Comparison of ENCODE assay signal across 15 cellular contexts in the genomic region with DNA sequence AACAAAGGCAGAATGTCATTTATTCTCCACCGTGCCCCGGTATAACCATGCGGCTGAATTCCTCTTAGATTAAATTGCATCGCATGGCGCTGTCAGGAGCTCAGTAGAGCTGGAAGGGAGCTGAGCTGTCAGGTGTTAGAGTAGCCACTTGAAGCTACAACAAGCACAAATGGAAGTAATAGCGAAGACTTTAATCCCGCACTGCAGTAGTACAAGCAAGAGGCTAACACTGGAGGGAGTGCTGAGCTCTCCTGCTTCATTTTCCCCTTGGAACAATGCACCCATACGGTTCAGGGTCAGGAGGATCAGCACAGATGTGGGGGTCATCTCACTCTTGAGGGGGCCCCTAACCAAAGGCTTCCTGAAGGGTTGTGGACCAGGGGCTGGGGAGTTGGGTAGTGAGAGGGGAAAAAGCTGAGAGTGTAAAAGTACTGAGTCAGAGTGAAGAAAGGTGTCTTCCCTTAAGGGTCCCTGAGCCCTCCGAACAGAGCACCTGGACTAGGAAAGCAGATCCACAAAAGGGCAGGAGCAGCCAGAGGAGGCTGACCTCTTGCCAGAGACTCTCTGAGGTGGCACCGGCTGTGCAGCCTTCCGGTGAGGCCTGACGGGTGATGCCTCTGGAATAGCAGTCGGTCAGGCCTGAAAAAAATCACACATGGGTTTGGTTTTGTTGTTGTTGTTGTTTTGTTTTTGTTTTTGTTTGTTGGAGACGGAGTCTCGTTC. TPM values are rescaled to one million over a fixed set of nuclear protein-coding genes. Genes with fewer than 3 reads are reported as not detected.
DNase-seq lines count a peak whose midpoint lies in the region; ATAC-seq and TF ChIP-seq lines count a peak whose summit lies in the region.
"Had no signal": no experiment of that assay in that cellular context is flagged by ENCODE, and none has a peak within 500 bp of the region (broad histone marks: within the 10 kb centered on the region; RNA-seq: fewer than 3 reads in every experiment).

No MANE protein-coding gene starts in this region.

- no peak overlapping the region for H3K14ac ChIP-seq in trophoblast cell (ENCODE audit: low read length)

- H2AFZ ChIP-seq in HCT116 (ENCODE audit: low read depth, low read length, poor library complexity, severe bottlenecking) (no peak overlapping the region), trophoblast cell (ENCODE audit: insufficient read depth, low read length, poor library complexity) (peak overlapping the region; percentile 30)

- peak; percentile 58 for TF ChIP-seq RAD21 in HCT116 (IDR thresholded peaks at IDR 0.05; ENCODE audit: low read depth)

- H3K9me3 ChIP-seq in HCT116 (ENCODE audit: control insufficient read depth in 1 of 2, insufficient read depth in 1 of 2, low read depth in 1 of 2, low read length in 2 of 2) (no peaks in the 10 kb centered on the region), heart right ventricle (no peaks in the 10 kb centered on the region), trophoblast cell (ENCODE audit: insufficient read depth, low read depth, low read length) (no peaks in the 10 kb centered on the region)
- H3K9me3 ChIP-seq: suprapubic skin had no signal

- no peak overlapping the region for H2BK12ac ChIP-seq in trophoblast cell (ENCODE audit: low read length)

- no peak overlapping the region for H3K4me3 ChIP-seq in HCT116 (replicated peaks in 1 of 2; ENCODE audit: low read depth in 1 of 2, low read length in 2 of 2)
- H3K4me3 ChIP-seq in heart right ventricle = no peak overlapping the region
- H3K4me3 ChIP-seq in trophoblast cell (ENCODE audit: low read depth, low read length) = no peak overlapping the region
- H3K4me3 ChIP-seq: suprapubic skin had no signal

- H2BK5ac ChIP-seq in trophoblast cell (ENCODE audit: low read depth, low read length, poor library complexity) = no peak overlapping the region

- H2AK5ac ChIP-seq in trophoblast cell (ENCODE audit: low read length) = no peak overlapping the region

- peak overlapping the region; percentile 60 for H4K12ac ChIP-seq in trophoblast cell (ENCODE audit: low read depth, low read length)

- no peak overlapping the region for H3K23ac ChIP-seq in trophoblast cell (ENCODE audit: low read length)

- no peaks in the 10 kb centered on the region for H3K79me2 ChIP-seq in HCT116 (ENCODE audit: insufficient read depth, low read length)
- H3K79me2 ChIP-seq in trophoblast cell (ENCODE audit: control insufficient read depth, insufficient read depth, low read length, poor library complexity) = no peaks in the 10 kb centered on the region

- no peak overlapping the region for H4K91ac ChIP-seq in trophoblast cell (ENCODE audit: low read depth, low read length)

- TF ChIP-seq CTCF in HCT116 (IDR thresholded peaks at IDR 0.05 in 2 of 3, conservative IDR thresholded peaks at IDR 0.05 in 1 of 3; ENCODE audit: borderline replicate concordance in 1 of 3, insufficient read depth in 1 of 3, low read depth in 2 of 3, low read length in 2 of 3) (peak in 2 of 3 experiments; percentile 15 to 16; a peak in 1 of 6 replicates), heart right ventricle (IDR thresholded peaks at IDR 0.05) (peak in 5 of 9 donors; percentile 18 to 43 (median 40))

- no peaks in the 10 kb centered on the region for H3K79me1 ChIP-seq in trophoblast cell (ENCODE audit: low read length)

- H3K4me1 ChIP-seq in HCT116 (ENCODE audit: control insufficient read depth in 1 of 2, insufficient read depth in 2 of 2, low read length in 2 of 2) (no peaks in the 10 kb centered on the region), heart right ventricle (peaks cover under 1 to 28% (median 25%) of the 10 kb centered on the region in 9 donors), trophoblast cell (ENCODE audit: control insufficient read depth in 1 of 2, insufficient read depth in 2 of 2, low read length in 2 of 2) (no peaks in the 10 kb centered on the region)
- H3K4me1 ChIP-seq: suprapubic skin had no signal

- peak; percentile 66 for ATAC-seq in HCT116
- ATAC-seq in SK-N-SH treated with all-trans-retinoic acid at 6 μM for 48 hours = peak; percentile 44; the same call in 1 of the 3 replicates
- ATAC-seq in heart right ventricle = peak in 4 of 8 donors; percentile 25 to 55 (median 36)
- ATAC-seq in GM18505 (IDR thresholded peaks at IDR 0.05; ENCODE audit: unreplicated experiment) = no peak
- no peak for ATAC-seq in HG03095 (IDR thresholded peaks at IDR 0.05; ENCODE audit: unreplicated experiment)
- ATAC-seq: sciatic nerve had no signal

- POLR2A ChIA-PET in HCT116 (lab: Charles Lee) = interaction anchor here (1.7 kb wide), 1 partner anchor 12 kb away, joined by 5 read pairs; no protein-coding TSS in a partner anchor

- H3K9ac ChIP-seq in HCT116 (ENCODE audit: low read length) = no peak overlapping the region
- H3K9ac ChIP-seq in trophoblast cell (ENCODE audit: low read length) = no peak overlapping the region

- no peaks in the 10 kb centered on the region for H3K9me2 ChIP-seq in HCT116 (ENCODE audit: insufficient read depth)

- H3K27me3 ChIP-seq in HCT116 (ENCODE audit: insufficient read depth, low read length) (no peaks in the 10 kb centered on the region), heart right ventricle (no peaks in the 10 kb centered on the region), trophoblast cell (ENCODE audit: insufficient read depth, low read length) (no peaks in the 10 kb centered on the region)
- H3K27me3 ChIP-seq: suprapubic skin had no signal

- H4K20me1 ChIP-seq in HCT116 (ENCODE audit: insufficient read depth) = no peaks in the 10 kb centered on the region

- no TSS peak for BruUV-seq in HCT116 (replicated peaks; lab: Mats Ljungman, UMichigan)

- H3K18ac ChIP-seq in trophoblast cell (ENCODE audit: low read length) = no peak overlapping the region

- no peak overlapping the region for H2BK120ac ChIP-seq in trophoblast cell (ENCODE audit: insufficient read depth, low read length, poor library complexity)

- intact Hi-C loops in HCT116 (cut with micrococcal nuclease) = no loop called here
- intact Hi-C loops in heart right ventricle (cut with DNase I) = loop anchor here in 1 of 10 donors (10.0 kb wide), 1 partner anchor 229 kb away; a partner anchor contains a TSS

- no peak overlapping the region for H3K4ac ChIP-seq in trophoblast cell (ENCODE audit: low read depth, low read length)

- CTCF ChIA-PET in HCT116 (lab: Charles Lee) = interaction anchor here (1.0 kb wide), 2 partner anchors 70 to 269 kb away, joined by 3 read pairs; no protein-coding TSS in a partner anchor

- H3K36me3 ChIP-seq in HCT116 (ENCODE audit: control insufficient read depth in 1 of 2, insufficient read depth in 2 of 2, low read length in 2 of 2) = no peaks in the 10 kb centered on the region
- H3K36me3 ChIP-seq in heart right ventricle = no peaks in the 10 kb centered on the region
- H3K36me3 ChIP-seq in trophoblast cell (ENCODE audit: control insufficient read depth in 1 of 2, insufficient read depth in 2 of 2, low read length in 2 of 2) = no peaks in the 10 kb centered on the region
- H3K36me3 ChIP-seq: suprapubic skin had no signal

- H3K27ac ChIP-seq in HCT116 (ENCODE audit: low read depth, low read length) (no peak overlapping the region), heart right ventricle (no peak overlapping the region), trophoblast cell (ENCODE audit: low read depth, low read length) (no peak overlapping the region)
- H3K27ac ChIP-seq: suprapubic skin had no signal

- H3K4me2 ChIP-seq in HCT116 (ENCODE audit: low read length) = no peak overlapping the region
- no peak overlapping the region for H3K4me2 ChIP-seq in trophoblast cell (ENCODE audit: low read length)

- RAD21 ChIA-PET in HCT116 (lab: Charles Lee; ENCODE audit: low non-redundant PET in 1 of 2, low total read pairs in 2 of 2, uncharacterized antibody in 2 of 2, unreplicated experiment in 2 of 2) = no interaction called here

- 64 to 70% methylated on average over 15 of the region's 15 CpGs for WGBS in heart right ventricle, 2 donors
- no CpG with 5 or more reads among the region's 15 CpGs for WGBS in trophoblast cell (ENCODE audit: extremely low coverage, insufficient coverage, insufficient read length)

- DNase-seq in HCT116 (ENCODE audit: low read depth, low spot score) (no peak), heart right ventricle (no peak), trophoblast cell (no peak), NCI-H1048 (lab: John Stamatoyannopoulos, UW) (no peak)
- DNase-seq: activated CD4-positive, alpha-beta T cell treated with anti-CD3 and anti-CD28 coated beads, Interleukin-2, amount 10 ng/mL, durations not matched to agents 24 days and 14 days; activated T-cell treated with anti-CD3 and anti-CD28 coated beads for 4 hours; effector memory CD4-positive, alpha-beta T cell; NCI-H2029; NK-92 treated with Interleukin-12 subunit alpha and Interleukin-12 subunit beta, amount 100 ng/mL, for 24 hours; SHP77 treated with DMSO at 0.1 percent for 48 hours had no signal

- no peak overlapping the region for H4K8ac ChIP-seq in trophoblast cell (ENCODE audit: low read depth, low read length)

- no peak for TF ChIP-seq POLR2A in HCT116 (IDR thresholded peaks at IDR 0.05; ENCODE audit: borderline replicate concordance, extremely low read depth, insufficient read depth, insufficient read length)
- no peak for TF ChIP-seq POLR2A in GM18505 (IDR thresholded peaks at IDR 0.05; ENCODE audit: borderline replicate concordance, extremely low read depth, insufficient read depth, insufficient read length)

TF ChIP-seq in HCT116, 20 proteins besides CTCF, POLR2A, EP300 and RAD21:
- TF ChIP-seq, protein P1, sequence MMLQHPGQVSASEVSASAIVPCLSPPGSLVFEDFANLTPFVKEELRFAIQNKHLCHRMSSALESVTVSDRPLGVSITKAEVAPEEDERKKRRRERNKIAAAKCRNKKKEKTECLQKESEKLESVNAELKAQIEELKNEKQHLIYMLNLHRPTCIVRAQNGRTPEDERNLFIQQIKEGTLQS (IDR thresholded peaks at IDR 0.05) = no peak
- TF ChIP-seq SRF (IDR thresholded peaks at IDR 0.05; ENCODE audit: low read depth) (no peak), ZNF274 (IDR thresholded peaks at IDR 0.05; ENCODE audit: low read depth, low read length) (no peak)
TF ChIP-seq in HCT116: peak in this region for 0.

TF ChIP-seq in SK-N-SH treated with all-trans-retinoic acid at 6 μM for 48 hours, 23 proteins besides CTCF, POLR2A, EP300 and RAD21 (continues in another document):
- no peak for TF ChIP-seq CSDC2 (CRISPR knock-in tag; IDR thresholded peaks at IDR 0.05)

RNA-seq across cellular contexts. Expression of a gene that starts 36.0 kb away (rescaled TPM):
- total RNA-seq in HCT116 (2021; ENCODE audit: unreplicated experiment) (32.3 TPM), heart right ventricle (10 to 100 TPM; 14.0 to 25.3 (median 22.4) TPM)
- 6.8 and 8.8 TPM in 2 replicates for polyA plus RNA-seq in HCT116 (2012)
- 10 to 100 TPM in 1 of 2 donors, 1 to 10 TPM in 1; 6.8 to 16.5 TPM for polyA plus RNA-seq in heart right ventricle
- polyA plus RNA-seq in trophoblast cell (2013) = 9.1 and 9.7 TPM in 2 replicates

Comparison
In these comparisons a context has a peak if more than half of its experiments do, and no peak if none do; other contexts are left out.
1. ATAC-seq: peak in HCT116 (single experiment) and SK-N-SH treated with all-trans-retinoic acid at 6 μM for 48 hours (single experiment); none in GM18505 (single experiment) and HG03095 (single experiment).